In the genomic region with DNA sequence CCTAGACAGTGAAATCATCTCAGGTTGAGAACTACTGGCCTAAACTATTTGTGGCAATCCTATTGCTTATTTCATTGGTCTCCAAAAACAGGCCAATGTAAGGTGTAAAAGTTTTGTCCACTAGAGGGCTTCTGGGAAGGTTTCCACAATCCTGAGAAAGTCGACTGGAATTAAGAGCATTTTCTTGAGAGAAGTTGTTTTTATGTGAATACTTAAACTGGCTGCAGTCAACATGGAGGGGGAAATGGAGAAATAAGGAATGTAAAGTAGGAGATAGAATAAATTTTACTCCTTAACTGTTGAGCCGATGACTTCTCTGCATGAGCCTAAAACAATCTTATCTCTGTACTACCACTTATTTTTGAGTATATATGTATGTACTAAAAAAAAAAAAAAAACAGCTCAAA, we compare ENCODE assay signal across 8 cellular contexts. TPM values are rescaled to one million over a fixed set of nuclear protein-coding genes. Genes with fewer than 3 reads are reported as not detected.
DNase-seq lines count a peak whose midpoint lies in the region; ATAC-seq and TF ChIP-seq lines count a peak whose summit lies in the region.

No MANE protein-coding gene starts in this region.

- no peaks in the 10 kb centered on the region for H4K20me1 ChIP-seq in H9 (ENCODE audit: control insufficient read depth, insufficient read depth, insufficient read length)

- DNase-seq in NCI-H526 (lab: John Stamatoyannopoulos, UW) (peak; percentile 2 to 33), NCI-H526 treated with DMSO at 0.1 percent for 48 hours (lab: John Stamatoyannopoulos, UW) (no peak), H9 (peak; percentile 32), NCI-H82 treated with DMSO at 0.1 percent for 48 hours (lab: John Stamatoyannopoulos, UW; ENCODE audit: unreplicated experiment) (peak; percentile 8), choroid plexus epithelial cell (ENCODE audit: low read depth) (peak; percentile 88), lung (ENCODE audit: low spot score) (no peak), NCI-H146 treated with DMSO at 0.1 percent for 48 hours (lab: John Stamatoyannopoulos, UW; ENCODE audit: unreplicated experiment) (no peak)

- no peak overlapping the region for H2AK5ac ChIP-seq in H9 (ENCODE audit: insufficient read length, low read length)

- no peak overlapping the region for H2BK20ac ChIP-seq in H9 (ENCODE audit: low read depth, low read length, poor library complexity, severe bottlenecking)

- H3K36me3 Mint-ChIP-seq in H9 (ENCODE audit: insufficient read depth in 1 of 3, low read depth in 3 of 3) = no peaks in the 10 kb centered on the region

- no peak overlapping the region for H4K5ac ChIP-seq in H9 (ENCODE audit: insufficient read length, low read depth, low read length)

- no peak overlapping the region for H2BK12ac ChIP-seq in H9 (ENCODE audit: insufficient read length, low read depth, low read length)

- H3K27ac ChIP-seq in H9 (ENCODE audit: insufficient read length, low read depth, low read length) (no peak overlapping the region), lung (ENCODE audit: low read depth in 1 of 2, low read length in 1 of 2) (no peak overlapping the region)

- ATAC-seq in lung (ENCODE audit: insufficient read depth, low FRiP score) (no peak), GM19324 (IDR thresholded peaks at IDR 0.05; ENCODE audit: low FRiP score, unreplicated experiment) (no peak)

- H2BK15ac ChIP-seq in H9 (ENCODE audit: low read depth, low read length) = no peak overlapping the region

- no peaks in the 10 kb centered on the region for H3K36me3 ChIP-seq in lung (ENCODE audit: control insufficient read depth in 2 of 2, insufficient read depth in 2 of 2, low read length in 2 of 2)

- WGBS in H9 (ENCODE audit: extremely low coverage, insufficient read length, low lambda C conversion rate) = no CpG with 5 or more reads among the region's 2 CpGs
- 32 to 41% methylated on average over 2 of the region's 2 CpGs for WGBS in lung, 2 donors

- H3K9me3 ChIP-seq in H9 (ENCODE audit: control insufficient read depth, low read depth, low read length) = no peaks in the 10 kb centered on the region
- no peaks in the 10 kb centered on the region for H3K9me3 ChIP-seq in lung (ENCODE audit: control insufficient read depth in 2 of 2, insufficient read depth in 1 of 2, low read length in 1 of 2)

- peaks cover 17 to 21% of the 10 kb centered on the region in 2 experiments for H3K4me1 Mint-ChIP-seq in H9

- H3K18ac ChIP-seq in H9 (ENCODE audit: insufficient read length, low read depth, low read length) = no peak overlapping the region

- no peak overlapping the region for H2BK120ac ChIP-seq in H9 (ENCODE audit: low read depth, low read length, poor library complexity, severe bottlenecking)

- no peak overlapping the region for H3K56ac ChIP-seq in H9 (ENCODE audit: insufficient read length, low read depth, low read length)

- no peak overlapping the region for H3K23ac ChIP-seq in H9 (ENCODE audit: insufficient read length, low read depth, low read length)

- no peaks in the 10 kb centered on the region; the same call in 1 of the 2 replicates for H3K27me3 Mint-ChIP-seq in H9 (ENCODE audit: low read depth)

- H3K27ac Mint-ChIP-seq in H9 = no peak overlapping the region

- no peaks in the 10 kb centered on the region for H3K79me1 ChIP-seq in H9 (ENCODE audit: insufficient read depth, low read depth, low read length, poor library complexity, severe bottlenecking)

- H3K9me3 Mint-ChIP-seq in H9 = peaks cover 0 to 5% of the 10 kb centered on the region in 2 experiments; a peak in 1 of 5 replicates

- H2BK5ac ChIP-seq in H9 (ENCODE audit: insufficient read length, low read length) = no peak overlapping the region

- no peak overlapping the region for H3K14ac ChIP-seq in H9 (ENCODE audit: insufficient read depth, low read length)

- no peak overlapping the region for H3K9ac ChIP-seq in H9 (ENCODE audit: extremely low read depth, insufficient read length, low read length)

- no peak overlapping the region for H3T11ph ChIP-seq in H9 (ENCODE audit: low read length)

- no peak overlapping the region for H3K4me2 ChIP-seq in H9 (ENCODE audit: insufficient read depth, insufficient read length, low read length)

- H3K4me3 Mint-ChIP-seq in H9 = no peak overlapping the region

- H4K8ac ChIP-seq in H9 (replicated peaks; ENCODE audit: insufficient read length, low read depth, low read length) = no peak overlapping the region

- no peaks in the 10 kb centered on the region for H3K27me3 ChIP-seq in H9 (ENCODE audit: insufficient read depth, low read length)
- no peaks in the 10 kb centered on the region for H3K27me3 ChIP-seq in lung (ENCODE audit: control insufficient read depth, insufficient read depth)

- peaks cover 2% of the 10 kb centered on the region; the same call in 1 of the 2 replicates for H3K4me1 ChIP-seq in H9 (ENCODE audit: insufficient read depth, low read length)
- H3K4me1 ChIP-seq in lung (ENCODE audit: control insufficient read depth in 2 of 2, insufficient read depth in 2 of 2, low read length in 2 of 2) = no peaks in the 10 kb centered on the region

- H3K4ac ChIP-seq in H9 (ENCODE audit: low read depth, low read length) = no peak overlapping the region

- H4K91ac ChIP-seq in H9 (ENCODE audit: insufficient read length, low read depth, low read length) = no peak overlapping the region

- no peaks in the 10 kb centered on the region for H3K79me2 ChIP-seq in H9 (ENCODE audit: insufficient read depth, low read length)

- H2AFZ ChIP-seq in H9 (ENCODE audit: low read length) = no peak overlapping the region

- H3K23me2 ChIP-seq in H9 (ENCODE audit: insufficient read length, low read depth, low read length, poor library complexity, severe bottlenecking) = no peaks in the 10 kb centered on the region

- H3K4me3 ChIP-seq in choroid plexus epithelial cell (ENCODE audit: low read depth, low read length) = no peak overlapping the region
- no peak overlapping the region for H3K4me3 ChIP-seq in lung

- peak; percentile 83 for TF ChIP-seq CTCF in H9 (conservative IDR thresholded peaks at IDR 0.05)
- TF ChIP-seq CTCF in choroid plexus epithelial cell (conservative IDR thresholded peaks at IDR 0.05; ENCODE audit: low read depth, low read length) = peak; percentile 80
- TF ChIP-seq CTCF in lung (IDR thresholded peaks at IDR 0.05; ENCODE audit: control extremely low read depth, extremely low read depth) = peak; percentile 40

RNA-seq across cellular contexts. Expression of gene EIF4E, which starts 11.0 kb away (rescaled TPM):
- total RNA-seq in H9 (2021) (163 and 166 TPM in 2 replicates), lung (100 to 1,000 TPM in 1 of 2 donors, 10 to 100 TPM in 1; 59.6 to 121 TPM)
- 10 to 100 TPM; 10.4 to 56.0 TPM for polyA plus RNA-seq in lung

RNA-seq across cellular contexts. Expression of gene METAP1, which starts 55.6 kb away (rescaled TPM):
- total RNA-seq in H9 (2021) (63.2 and 63.5 TPM in 2 replicates), lung (10 to 100 TPM; 35.7 to 38.4 TPM)
- polyA plus RNA-seq in lung = 10 to 100 TPM; 19.1 to 19.5 TPM

Comparison
In these comparisons a context has a peak if more than half of its experiments do, and no peak if none do; other contexts are left out.
1. DNase-seq: peak in NCI-H526 (2 of 2), H9 (single experiment), NCI-H82 treated with DMSO at 0.1 percent for 48 hours (single experiment) and choroid plexus epithelial cell (single experiment); none in NCI-H526 treated with DMSO at 0.1 percent for 48 hours (single experiment), lung (single experiment) and NCI-H146 treated with DMSO at 0.1 percent for 48 hours (single experiment).
2. Peak in every context shown above with its lines, with median percentiles within 50 percentile points of each other: CTCF ChIP-seq.